ENCODE assay signal across 7 cellular contexts in genomic region chrX:4249401-4249800, GRCh38.
"Had no signal": no experiment of that assay in that cellular context is flagged by ENCODE, and none has a peak within 500 bp of the region (broad histone marks: within the 10 kb centered on the region; RNA-seq: fewer than 3 reads in every experiment).

No MANE protein-coding gene starts in this region.

- H3K4me3 ChIP-seq: GM23248, K562 had no signal

- H3K27ac ChIP-seq: GM23248 had no signal

- FAIRE-seq: HTR-8/SVneo, K562 had no signal

- H2AFZ ChIP-seq: GM23248 had no signal

- H3K9ac ChIP-seq: GM23248 had no signal

- ATAC-seq: K562 had no signal

- DNase-seq: GM23248, H7, HCEC 1CT, IMR-90, KG1 had no signal
